Comparison of ENCODE assay signal across 21 cellular contexts in genomic region chr6:54308677-54309315, GRCh38. TPM values are rescaled to one million over a fixed set of nuclear protein-coding genes. Genes with fewer than 3 reads are reported as not detected.
"Had no signal": no experiment of that assay in that cellular context is flagged by ENCODE, and none has a peak within 500 bp of the region (broad histone marks: within the 10 kb centered on the region; RNA-seq: fewer than 3 reads in every experiment).

No MANE protein-coding gene starts in this region.

- FAIRE-seq: pancreas, urothelium cell line had no signal

- ATAC-seq: activated CD8-positive, alpha-beta T cell treated with anti-CD3 and anti-CD28 coated beads, Interleukin-2, amount 10 ng/mL, durations not matched to agents 7 days and 5 days; activated naive CD4-positive, alpha-beta T cell treated with anti-CD3 and anti-CD28 coated beads, Interleukin-2, amount 50 U/mL, for 72 hours; left cardiac atrium; pancreas; stimulated activated memory B cell treated with anti-CD40 and anti-IgM and Interleukin-4, amounts not matched to agents 10 μg/mL and 1 μg/mL and 100 μg/mL, for 72 hours had no signal

- H3K36me3 ChIP-seq: pancreas had no signal

- H3K27me3 ChIP-seq: pancreas had no signal

- H3K4me3 ChIP-seq: lung, pancreas had no signal

- DNase-seq: activated CD4-positive, alpha-beta T cell treated with anti-CD3 and anti-CD28 coated beads, Interleukin-2, amount 10 ng/mL, durations not matched to agents 24 days and 14 days; activated CD4-positive, CD25-positive, alpha-beta regulatory T cell; activated CD8-positive, alpha-beta memory T cell treated with anti-CD3 and anti-CD28 coated beads, Interleukin-2, amount 50 U/mL, for 4 hours; activated CD8-positive, alpha-beta T cell treated with anti-CD3 and anti-CD28 coated beads, Interleukin-2, amount 10 ng/mL, durations not matched to agents 7 days and 5 days; activated effector memory CD4-positive, alpha-beta T cell treated with anti-CD3 and anti-CD28 coated beads, Interleukin-2, amount 50 U/mL, for 16 hours; activated T-cell treated with anti-CD3 and anti-CD28 coated beads, Interleukin-2, amount 50 U/mL, for 48 hours; caudate nucleus; cortex of kidney; effector CD8-positive, alpha-beta T cell; foreskin melanocyte; head of caudate nucleus; left cardiac atrium; midbrain; naive B cell; pancreas; stimulated activated CD4-positive, alpha-beta T cell treated with anti-CD3 and anti-CD28 coated beads, Interleukin-12 subunit alpha, Interleukin-12 subunit beta, amount 100 ng/mL, for 4 hours had no signal

- H3K27ac ChIP-seq: pancreas had no signal

- H3K4me1 ChIP-seq: pancreas had no signal

RNA-seq across cellular contexts. Expression of gene TINAG, which starts 0.6 kb away (rescaled TPM):
- total RNA-seq: activated CD4-positive, alpha-beta T cell treated with anti-CD3 and anti-CD28 coated beads, Interleukin-2, amount 10 ng/mL, durations not matched to agents 24 days and 14 days; activated CD8-positive, alpha-beta T cell treated with anti-CD3 and anti-CD28 coated beads, Interleukin-2, amount 10 ng/mL, durations not matched to agents 7 days and 5 days; activated naive CD4-positive, alpha-beta T cell treated with anti-CD3 and anti-CD28 coated beads, Interleukin-2, amount 50 U/mL, for 72 hours; fibroblast of lung; lung; pancreas had no signal
